Comparison of ENCODE assay signal across 11 cellular contexts in the genomic region with DNA sequence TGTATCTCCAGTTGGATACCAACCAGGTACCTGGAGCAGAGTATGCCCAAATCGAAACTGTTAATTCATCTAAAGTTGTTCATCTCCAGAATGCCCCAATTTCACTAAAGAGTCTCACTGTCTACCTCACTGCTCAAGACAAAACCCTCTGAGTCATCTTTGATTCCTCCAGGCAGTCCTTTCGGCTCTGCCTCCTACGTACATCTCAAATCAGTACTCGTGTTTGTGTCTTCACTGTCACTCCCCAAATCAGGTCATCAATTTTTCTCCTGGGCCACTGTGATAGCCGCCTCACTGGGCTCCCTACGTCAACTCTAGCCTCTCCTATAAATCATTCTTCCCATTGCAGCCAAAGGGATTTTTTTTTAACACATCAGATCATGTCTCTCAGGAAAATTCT. TPM values are rescaled to one million over a fixed set of nuclear protein-coding genes. Genes with fewer than 3 reads are reported as not detected.
DNase-seq lines count a peak whose midpoint lies in the region; ATAC-seq and TF ChIP-seq lines count a peak whose summit lies in the region.
"Had no signal": no experiment of that assay in that cellular context is flagged by ENCODE, and none has a peak within 500 bp of the region (broad histone marks: within the 10 kb centered on the region; RNA-seq: fewer than 3 reads in every experiment).

No MANE protein-coding gene starts in this region.

- WGBS in heart left ventricle, 4 donors, result 78 to 84% (median 82%) methylated on average over 6 of the region's 6 CpGs

- no peaks in the 10 kb centered on the region for H3K27me3 ChIP-seq in CD4-positive, CD25-positive, alpha-beta regulatory T cell (ENCODE audit: control insufficient read depth, insufficient read depth, low read length)
- no peaks in the 10 kb centered on the region for H3K27me3 ChIP-seq in heart left ventricle
- no peaks in the 10 kb centered on the region for H3K27me3 ChIP-seq in uterus
- H3K27me3 ChIP-seq: neural progenitor cell, testis had no signal

- H3K36me3 Mint-ChIP-seq in CD4-positive, CD25-positive, alpha-beta regulatory T cell, result peaks cover 4% of the 10 kb centered on the region
- H3K36me3 Mint-ChIP-seq in activated naive CD4-positive, alpha-beta T cell treated with anti-CD3 and anti-CD28 coated beads, Interleukin-2, amount 50 U/mL, for 72 hours, result peaks cover 10 to 24% of the 10 kb centered on the region in 2 donors
- H3K36me3 Mint-ChIP-seq: neural progenitor cell had no signal

- peak overlapping the region; percentile 73 for H3K27ac ChIP-seq in CD4-positive, CD25-positive, alpha-beta regulatory T cell (ENCODE audit: insufficient read depth, low read length, poor library complexity, severe bottlenecking)
- no peak overlapping the region for H3K27ac ChIP-seq in heart left ventricle
- H3K27ac ChIP-seq in RWPE1, result no peak overlapping the region
- peak overlapping the region in 1 of 2 donors; percentile 53 for H3K27ac ChIP-seq in uterus
- H3K27ac ChIP-seq: neural progenitor cell, testis had no signal

- peak; percentile 31 to 76 (median 36) for DNase-seq in CD4-positive, CD25-positive, alpha-beta regulatory T cell
- peak in 1 of 2 donors; percentile 31 for DNase-seq in activated naive CD4-positive, alpha-beta T cell treated with anti-CD3 and anti-CD28 coated beads, Interleukin-2, amount 50 U/mL, for 72 hours (ENCODE audit: low spot score in 2 of 2)
- DNase-seq in heart left ventricle (no peak), NCI-H526 (lab: John Stamatoyannopoulos, UW) (no peak), RWPE1 (ENCODE audit: low spot score) (no peak), uterus (no peak)
- DNase-seq: aorta, testis had no signal

- ATAC-seq in CD4-positive, CD25-positive, alpha-beta regulatory T cell (ENCODE audit: low read depth in 2 of 2), result peak; percentile 87 to 91
- ATAC-seq in GM18858 (IDR thresholded peaks at IDR 0.05; ENCODE audit: unreplicated experiment) (peak; percentile 81), HG03442 (IDR thresholded peaks at IDR 0.05; ENCODE audit: unreplicated experiment) (peak; percentile 89), heart left ventricle (no peak)
- peak; percentile 86 to 98 for ATAC-seq in activated naive CD4-positive, alpha-beta T cell treated with anti-CD3 and anti-CD28 coated beads, Interleukin-2, amount 50 U/mL, for 72 hours

- no peak for TF ChIP-seq CTCF in heart left ventricle (IDR thresholded peaks at IDR 0.05)
- TF ChIP-seq CTCF in RWPE1 (conservative IDR thresholded peaks at IDR 0.05; ENCODE audit: low read depth), result no peak
- TF ChIP-seq CTCF in uterus (IDR thresholded peaks at IDR 0.05), result no peak

- H3K4me1 Mint-ChIP-seq in CD4-positive, CD25-positive, alpha-beta regulatory T cell, result peaks cover 27 to 93% (median 66%) of the 10 kb centered on the region in 4 donors

- no peaks in the 10 kb centered on the region for H3K27me3 Mint-ChIP-seq in CD4-positive, CD25-positive, alpha-beta regulatory T cell

- POLR2A ChIA-PET in RWPE1 (lab: Yijun Ruan, JAX; ENCODE audit: low non-redundant PET), result no interaction called here

- intact Hi-C loops in heart left ventricle (cut with DNase I) (no loop called here), uterus (cut with DNase I; ENCODE audit: low total_unique reads) (no loop called here)

- CTCF ChIA-PET in RWPE1 (lab: Yijun Ruan, JAX), result interaction anchor here (0.7 kb wide), 1 partner anchor 517 kb away, joined by 3 read pairs; no protein-coding TSS in a partner anchor

- H3K36me3 ChIP-seq in CD4-positive, CD25-positive, alpha-beta regulatory T cell (ENCODE audit: control insufficient read depth, insufficient read depth, low read length), result no peaks in the 10 kb centered on the region
- H3K36me3 ChIP-seq in heart left ventricle (no peaks in the 10 kb centered on the region), uterus (no peaks in the 10 kb centered on the region)
- H3K36me3 ChIP-seq: neural progenitor cell had no signal

- no peak for TF ChIP-seq POLR2A in heart left ventricle (IDR thresholded peaks at IDR 0.05)
- no peak for TF ChIP-seq POLR2A in uterus (IDR thresholded peaks at IDR 0.05)

- peak overlapping the region; percentile 60 for H3K4me3 ChIP-seq in CD4-positive, CD25-positive, alpha-beta regulatory T cell (ENCODE audit: low read depth, low read length)
- no peak overlapping the region for H3K4me3 ChIP-seq in heart left ventricle
- no peak overlapping the region for H3K4me3 ChIP-seq in uterus
- H3K4me3 ChIP-seq: neural progenitor cell, testis had no signal

- peaks cover 57% of the 10 kb centered on the region for H3K4me1 ChIP-seq in CD4-positive, CD25-positive, alpha-beta regulatory T cell (ENCODE audit: control insufficient read depth, insufficient read depth, low read length, poor library complexity, severe bottlenecking)
- H3K4me1 ChIP-seq in heart left ventricle (peaks cover 0 to 19% (median 0%) of the 10 kb centered on the region in 12 donors), uterus (no peaks in the 10 kb centered on the region)
- H3K4me1 ChIP-seq: testis had no signal

- H3K9me3 Mint-ChIP-seq in CD4-positive, CD25-positive, alpha-beta regulatory T cell, result peaks cover 0 to 10% (median 0%) of the 10 kb centered on the region in 7 donors
- peaks cover 10 to 24% of the 10 kb centered on the region in 2 donors for H3K9me3 Mint-ChIP-seq in activated naive CD4-positive, alpha-beta T cell treated with anti-CD3 and anti-CD28 coated beads, Interleukin-2, amount 50 U/mL, for 72 hours

- H3K9me3 ChIP-seq in CD4-positive, CD25-positive, alpha-beta regulatory T cell (ENCODE audit: control insufficient read depth in 2 of 2, low read length in 2 of 2), result no peaks in the 10 kb centered on the region
- H3K9me3 ChIP-seq in heart left ventricle (peaks cover 0 to 13% (median 0%) of the 10 kb centered on the region in 12 donors), uterus (no peaks in the 10 kb centered on the region)
- H3K9me3 ChIP-seq: testis had no signal

- peak overlapping the region; percentile 92 to 96 (median 93) for H3K27ac Mint-ChIP-seq in CD4-positive, CD25-positive, alpha-beta regulatory T cell
- H3K27ac Mint-ChIP-seq in activated naive CD4-positive, alpha-beta T cell treated with anti-CD3 and anti-CD28 coated beads, Interleukin-2, amount 50 U/mL, for 72 hours, result no peak overlapping the region

- peak overlapping the region; percentile 8 to 72 (median 40) for H3K4me3 Mint-ChIP-seq in CD4-positive, CD25-positive, alpha-beta regulatory T cell
- H3K4me3 Mint-ChIP-seq: neural progenitor cell had no signal

RNA-seq across cellular contexts. Expression of a gene that starts 42.1 kb away (rescaled TPM):
- 274 TPM for total RNA-seq in CD4-positive, CD25-positive, alpha-beta regulatory T cell
- polyA plus RNA-seq in CD4-positive, CD25-positive, alpha-beta regulatory T cell, result 100 to 1,000 TPM; 109 to 206 (median 167) TPM
- 10 to 100 TPM; 44.0 to 46.2 TPM for total RNA-seq in activated naive CD4-positive, alpha-beta T cell treated with anti-CD3 and anti-CD28 coated beads, Interleukin-2, amount 50 U/mL, for 72 hours
- total RNA-seq in heart left ventricle (10 to 100 TPM in 1 of 9 donors, 1 to 10 TPM in 8; 2.7 to 12.8 (median 4.8) TPM), uterus (10 to 100 TPM; 25.6 to 50.6 (median 33.5) TPM)
- 1 to 10 TPM; 2.3 to 3.0 TPM for polyA plus RNA-seq in heart left ventricle

Comparison
In these comparisons a context has a peak if more than half of its experiments do, and no peak if none do; other contexts are left out.
1. ATAC-seq: peak in CD4-positive, CD25-positive, alpha-beta regulatory T cell (2 of 2), GM18858 (single experiment), HG03442 (single experiment) and activated naive CD4-positive, alpha-beta T cell treated with anti-CD3 and anti-CD28 coated beads, Interleukin-2, amount 50 U/mL, for 72 hours (2 of 2); none in heart left ventricle (0 of 4).
2. DNase-seq: peak in CD4-positive, CD25-positive, alpha-beta regulatory T cell (3 of 3); none in heart left ventricle (0 of 5), NCI-H526 (0 of 2), RWPE1 (single experiment) and uterus (0 of 2).
3. H3K27ac Mint-ChIP-seq: peak in CD4-positive, CD25-positive, alpha-beta regulatory T cell (3 of 3); none in activated naive CD4-positive, alpha-beta T cell treated with anti-CD3 and anti-CD28 coated beads, Interleukin-2, amount 50 U/mL, for 72 hours (0 of 2).